In the genomic region with DNA sequence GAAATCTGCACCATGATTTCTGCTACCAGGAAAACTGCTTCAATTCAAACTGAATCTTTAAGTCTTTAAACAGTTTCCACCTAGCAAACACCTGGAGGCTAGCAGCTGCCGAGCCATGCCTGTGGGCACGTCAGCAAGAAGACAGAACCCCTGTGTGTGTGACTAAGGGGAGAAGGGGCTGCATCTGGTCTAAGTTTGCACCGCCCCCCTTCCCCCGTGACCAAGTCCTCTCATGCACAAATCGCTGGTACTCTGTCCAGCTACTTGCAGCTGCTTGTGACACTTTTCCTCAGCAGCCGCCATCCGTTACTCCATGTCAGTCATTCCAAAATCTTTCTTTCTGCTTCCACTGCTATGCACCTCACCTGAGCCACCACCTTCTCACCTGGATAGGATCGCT, we compare ENCODE assay signal across 23 cellular contexts.
"Had no signal": no experiment of that assay in that cellular context is flagged by ENCODE, and none has a peak within 500 bp of the region (broad histone marks: within the 10 kb centered on the region; RNA-seq: fewer than 3 reads in every experiment).

No MANE protein-coding gene starts in this region.

- H3K27me3 Mint-ChIP-seq: IgD-negative memory B cell had no signal

- ATAC-seq: K562 had no signal

- H3K36me3 Mint-ChIP-seq: IgD-negative memory B cell had no signal

- H3K27ac Mint-ChIP-seq: IgD-negative memory B cell had no signal

- H3K9ac ChIP-seq: KMS-11, SK-N-SH had no signal

- H3K27ac ChIP-seq: HL-60, KMS-11 had no signal

- H3K9me3 ChIP-seq: SK-N-SH had no signal

- H3K9me2 ChIP-seq: SK-N-SH had no signal

- H3K4me2 ChIP-seq: KMS-11, SK-N-SH had no signal

- H3K4me1 Mint-ChIP-seq: IgD-negative memory B cell had no signal

- DNase-seq: Kasumi-1, MM.1S, NCI-H1092 treated with DMSO at 0.1 percent for 48 hours, NCI-H1436 treated with DMSO at 0.1 percent for 48 hours, NCI-H1694, NCI-H187 treated with DMSO at 0.1 percent for 48 hours, NCI-H2029 treated with DMSO at 0.1 percent for 48 hours, NCI-H226, NCI-H446, NCI-H510A, NCI-H524 treated with DMSO at 0.1 percent for 48 hours, NCI-H774, Right ventricle myocardium superior, RPMI8226, SIG-M5, SK-N-SH, SW 1271 had no signal

- FAIRE-seq: HTR-8/SVneo, K562, RCC 7860 had no signal

- H3K4me3 Mint-ChIP-seq: IgD-negative memory B cell had no signal

- H3K4me3 ChIP-seq: K562 had no signal
